Comparison of ENCODE assay signal across 14 cellular contexts in the genomic region with DNA sequence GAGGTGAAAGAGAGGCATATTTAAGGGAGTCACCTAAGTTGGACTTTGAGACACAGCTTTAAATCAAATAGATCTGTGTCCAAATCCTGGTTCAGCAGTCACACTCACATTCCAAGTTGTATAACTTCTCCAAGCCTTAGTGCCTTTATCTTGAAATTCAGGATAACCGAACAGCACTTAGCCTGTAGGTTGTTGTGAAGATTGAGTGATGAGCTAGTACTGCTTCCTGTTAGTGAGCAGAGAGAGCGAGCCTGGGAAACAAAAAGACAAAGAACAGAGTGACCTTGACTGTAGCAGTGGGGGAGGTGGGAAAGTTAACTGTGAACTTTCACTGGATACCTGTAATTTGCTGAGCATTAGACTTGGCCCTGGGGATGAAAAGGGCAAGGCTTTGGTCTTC. TPM values are rescaled to one million over a fixed set of nuclear protein-coding genes. Genes with fewer than 3 reads are reported as not detected.
A peak's percentile ranks its signal among the peaks of the same experiment; 100 is the strongest.
DNase-seq lines count a peak whose midpoint lies in the region; ATAC-seq and TF ChIP-seq lines count a peak whose summit lies in the region.
"Had no signal": no experiment of that assay in that cellular context is flagged by ENCODE, and none has a peak within 500 bp of the region (broad histone marks: within the 10 kb centered on the region; RNA-seq: fewer than 3 reads in every experiment).

No MANE protein-coding gene starts in this region.

- 44% methylated on average over 2 of the region's 2 CpGs for WGBS in HUES64
- WGBS in right lobe of liver (ENCODE audit: insufficient coverage, low coverage, low lambda C conversion rate, missing lambda C conversion rate), result 26% methylated on average over 2 of the region's 2 CpGs

- H3K4me3 Mint-ChIP-seq in central memory CD8-positive, alpha-beta T cell, result no peak overlapping the region
- H3K4me3 Mint-ChIP-seq: activated B cell treated with CpG ODN at 0.5 μM for 24 hours had no signal

- peak overlapping the region; percentile 29 for H3K27ac Mint-ChIP-seq in central memory CD8-positive, alpha-beta T cell (ENCODE audit: low read depth)

- H3K36me3 ChIP-seq in HUES64 (ENCODE audit: insufficient read depth, low read length), result peaks cover 2% of the 10 kb centered on the region; the same call in 1 of the 2 replicates
- no peaks in the 10 kb centered on the region for H3K36me3 ChIP-seq in right lobe of liver
- H3K36me3 ChIP-seq: ovary had no signal

- CTCF ChIA-PET in AG04450 (lab: Charles Lee), result interaction anchor here (0.7 kb wide), 2 partner anchors 8 to 35 kb away, joined by 3 read pairs; no protein-coding TSS in a partner anchor

- H3K9me3 Mint-ChIP-seq in central memory CD8-positive, alpha-beta T cell, result no peaks in the 10 kb centered on the region
- H3K9me3 Mint-ChIP-seq: activated B cell treated with CpG ODN at 0.5 μM for 24 hours had no signal

- H3K9me3 ChIP-seq in AG04450 (ENCODE audit: control insufficient read depth, insufficient read depth, low read length) (no peaks in the 10 kb centered on the region; the same call in 1 of the 2 replicates), HUES64 (ENCODE audit: insufficient read depth, low read depth, low read length) (no peaks in the 10 kb centered on the region), right lobe of liver (no peaks in the 10 kb centered on the region)
- H3K9me3 ChIP-seq: ovary had no signal

- no peak for ATAC-seq in central memory CD8-positive, alpha-beta T cell (replicated peaks; ENCODE audit: extremely low read depth, poor library complexity, severe bottlenecking)
- ATAC-seq in right lobe of liver (peak; percentile 68 to 86 (median 73)), HG03565 (IDR thresholded peaks at IDR 0.05; ENCODE audit: unreplicated experiment) (no peak)
- ATAC-seq: HCT116 had no signal

- H3K36me3 Mint-ChIP-seq in central memory CD8-positive, alpha-beta T cell (ENCODE audit: insufficient read depth), result peaks cover 15% of the 10 kb centered on the region

- H3K4me3 ChIP-seq in AG04450 (ENCODE audit: low read depth, low read length) (no peak overlapping the region), HUES64 (ENCODE audit: low read length) (no peak overlapping the region), right lobe of liver (no peak overlapping the region)
- H3K4me3 ChIP-seq: ovary had no signal

- POLR2A ChIA-PET in AG04450 (lab: Yijun Ruan, JAX), result no interaction called here

- peak overlapping the region; percentile 39 for H3K27ac ChIP-seq in AG04450 (ENCODE audit: low read depth, low read length)
- peak overlapping the region; percentile 38; the same call in 1 of the 2 replicates for H3K27ac ChIP-seq in HUES64 (ENCODE audit: low read depth, low read length)
- peak overlapping the region in 2 of 3 donors; percentile 8 to 21 for H3K27ac ChIP-seq in right lobe of liver
- H3K27ac ChIP-seq: C4-2B, epithelial cell of prostate had no signal

- DNase-seq in AG04450 (ENCODE audit: low read depth, low spot score) (no peak), right lobe of liver (no peak), OCI-M1 (lab: John Stamatoyannopoulos, UW) (no peak), posterior cingulate gyrus (no peak)
- DNase-seq in central memory CD8-positive, alpha-beta T cell (ENCODE audit: low spot score in 2 of 2), result no peak
- no peak for DNase-seq in stimulated activated CD4-positive, alpha-beta T cell treated with anti-CD3 and anti-CD28 coated beads, Interleukin-1b, Interleukin-23, amount 100 ng/mL, for 48 hours
- DNase-seq: activated B cell treated with CpG ODN at 0.5 μM for 24 hours, ovary had no signal

- peaks cover 52% of the 10 kb centered on the region for H3K4me1 Mint-ChIP-seq in central memory CD8-positive, alpha-beta T cell

- H3K4me1 ChIP-seq in HUES64 (ENCODE audit: insufficient read depth, low read length) (peaks cover 13% of the 10 kb centered on the region), right lobe of liver (peaks cover 0 to 31% (median 16%) of the 10 kb centered on the region in 4 donors)

- no peak overlapping the region for H3K9ac ChIP-seq in HUES64 (ENCODE audit: low read depth, low read length)

- intact Hi-C loops in right lobe of liver (cut with DNase I), result no loop called here
- intact Hi-C loops in posterior cingulate gyrus (cut with DNase I), result no loop called here

- no peaks in the 10 kb centered on the region for H3K27me3 ChIP-seq in AG04450 (ENCODE audit: control insufficient read depth, insufficient read depth, low read length)
- no peaks in the 10 kb centered on the region for H3K27me3 ChIP-seq in HUES64 (ENCODE audit: insufficient read depth, low read length)
- no peaks in the 10 kb centered on the region for H3K27me3 ChIP-seq in right lobe of liver
- H3K27me3 ChIP-seq: ovary had no signal

- H3K27me3 Mint-ChIP-seq in central memory CD8-positive, alpha-beta T cell, result no peaks in the 10 kb centered on the region
- H3K27me3 Mint-ChIP-seq: activated B cell treated with CpG ODN at 0.5 μM for 24 hours had no signal

- no peak for TF ChIP-seq POLR2A in right lobe of liver (IDR thresholded peaks at IDR 0.05)

- TF ChIP-seq CTCF in AG04450 (IDR thresholded peaks at IDR 0.05; ENCODE audit: low read depth, low read length) (no peak), right lobe of liver (IDR thresholded peaks at IDR 0.05) (no peak)

RNA-seq across cellular contexts. Expression of a gene that starts 22.4 kb away (rescaled TPM):
- 4.9 and 8.8 TPM in 2 replicates for polyA plus RNA-seq in AG04450 (2011; rRNA removed)
- polyA minus RNA-seq in AG04450 (2011; rRNA and poly(A)+ RNA removed), result 10.0 and 13.4 TPM in 2 replicates
- 35.2 TPM for polyA plus RNA-seq in HUES64 (2013, experiment 1 of 2)
- 32.1 TPM for polyA plus RNA-seq in HUES64 (2013, experiment 2 of 2)
- 1 to 10 TPM; 6.2 to 8.8 (median 8.0) TPM for total RNA-seq in right lobe of liver

RNA-seq across cellular contexts. Expression of a gene that starts 38.8 kb away (rescaled TPM):
- polyA plus RNA-seq in AG04450 (2011; rRNA removed), result 0.40 and 0.56 TPM in 2 replicates
- 0.46 TPM in 1 of 2 replicates, not detected in the other for polyA minus RNA-seq in AG04450 (2011; rRNA and poly(A)+ RNA removed)
- polyA plus RNA-seq in HUES64 (2013, experiment 1 of 2), result not detected
- polyA plus RNA-seq in HUES64 (2013, experiment 2 of 2), result 1.3 TPM
- total RNA-seq in right lobe of liver, result 1 to 10 TPM in 3 of 6 experiments, under 1 TPM in 2, not detected in 1; 0.73 to 1.7 (median 1.4) TPM
- total RNA-seq: RPMI7951 had no signal

RNA-seq across cellular contexts. Expression of a gene that starts 51.6 kb away (rescaled TPM):
- 102 and 149 TPM in 2 replicates for polyA plus RNA-seq in AG04450 (2011; rRNA removed)
- polyA minus RNA-seq in AG04450 (2011; rRNA and poly(A)+ RNA removed), result 122 and 152 TPM in 2 replicates
- polyA plus RNA-seq in HUES64 (2013, experiment 1 of 2), result 54.7 TPM
- polyA plus RNA-seq in HUES64 (2013, experiment 2 of 2), result 64.0 TPM
- total RNA-seq in right lobe of liver, result 100 to 1,000 TPM; 151 to 259 (median 181) TPM

RNA-seq across cellular contexts. Expression of a gene that starts 56.3 kb away (rescaled TPM):
- 817 and 925 TPM in 2 replicates for polyA plus RNA-seq in AG04450 (2011; rRNA removed)
- polyA minus RNA-seq in AG04450 (2011; rRNA and poly(A)+ RNA removed), result 1,360 and 1,444 TPM in 2 replicates
- 262 TPM for polyA plus RNA-seq in HUES64 (2013, experiment 1 of 2)
- polyA plus RNA-seq in HUES64 (2013, experiment 2 of 2), result 242 TPM
- total RNA-seq in right lobe of liver, result 100 to 1,000 TPM; 363 to 606 (median 456) TPM

Comparison
In these comparisons a context has a peak if more than half of its experiments do, and no peak if none do; other contexts are left out.
1. ATAC-seq: peak in right lobe of liver (4 of 4); none in central memory CD8-positive, alpha-beta T cell (single experiment) and HG03565 (single experiment).
2. Peak in every context shown above with its lines, with median percentiles within 50 percentile points of each other: H3K27ac ChIP-seq.